8 cellular contexts compared by ENCODE assay signal in genomic region chr2:43226955-43227829, GRCh38. TPM values are rescaled to one million over a fixed set of nuclear protein-coding genes. Genes with fewer than 3 reads are reported as not detected.
DNase-seq lines count a peak whose midpoint lies in the region; FAIRE-seq and TF ChIP-seq lines count a peak whose summit lies in the region.

No MANE protein-coding gene starts in this region.

- H3K4me1 ChIP-seq in BE2C = peaks cover 7% of the 10 kb centered on the region

- FAIRE-seq in GM19239 (lab: Jason Lieb, UNC) = peak; percentile 26

- H3K4me3 Mint-ChIP-seq in neural crest cell = peak overlapping the region; percentile 94

- H3K4me3 ChIP-seq in BE2C (ENCODE audit: low read depth, low read length) (peak overlapping the region; percentile 83), foreskin fibroblast (ENCODE audit: low read depth in 1 of 2, low read length in 2 of 2) (peak overlapping the region; percentile 82 to 85)

- peaks cover 29% of the 10 kb centered on the region for H3K4me1 Mint-ChIP-seq in neural crest cell

- no peaks in the 10 kb centered on the region for H3K27me3 Mint-ChIP-seq in neural crest cell (ENCODE audit: low read depth)

- H3K27me3 ChIP-seq in BE2C = no peaks in the 10 kb centered on the region

- no peaks in the 10 kb centered on the region for H3K9me3 ChIP-seq in BE2C

- H3K36me3 Mint-ChIP-seq in neural crest cell (ENCODE audit: low read depth) = peaks cover 5% of the 10 kb centered on the region

- H3K27ac Mint-ChIP-seq in neural crest cell (ENCODE audit: unreplicated experiment) = peak overlapping the region; percentile 67

- peaks cover 23% of the 10 kb centered on the region for H3K36me3 ChIP-seq in BE2C

- no peak; the same call in 1 of the 2 replicates for TF ChIP-seq CTCF in BE2C (IDR thresholded peaks at IDR 0.05; ENCODE audit: low read depth, low read length)
- TF ChIP-seq CTCF in foreskin fibroblast (IDR thresholded peaks at IDR 0.05; ENCODE audit: low read depth, low read length) = no peak
- TF ChIP-seq CTCF in neural crest cell (conservative IDR thresholded peaks at IDR 0.05) = peak; percentile 4

- H3K9me3 Mint-ChIP-seq in neural crest cell = no peaks in the 10 kb centered on the region

- DNase-seq in BE2C = peak; percentile 90
- no peak for DNase-seq in GM19239 (ENCODE audit: insufficient read length, low spot score)
- DNase-seq in HuH-7 (ENCODE audit: low spot score) = peak; percentile 65
- peak; percentile 87 for DNase-seq in RPMI7951 (ENCODE audit: low read depth)
- peak; percentile 59 for DNase-seq in activated gamma-delta T cell treated with Interleukin-2 at 50 U/mL for 16 hours
- DNase-seq in foreskin fibroblast = peak; percentile 89 to 94
- peak; percentile 71 for DNase-seq in neural crest cell (ENCODE audit: low read depth, low spot score)
- peak; percentile 73 for DNase-seq in stromal cell of bone marrow (ENCODE audit: low read depth)

RNA-seq across cellular contexts. Expression of gene ZFP36L2, which starts 0.8 kb away (rescaled TPM):
- polyA plus RNA-seq in BE2C (2012; ENCODE audit: insufficient read depth, insufficient read length, low read depth) = 17.9 TPM
- 6.4 and 9.1 TPM in 2 replicates for total RNA-seq in RPMI7951 (2014; rRNA removed; shearing (Covaris generic))
- total RNA-seq in neural crest cell = 39.8 and 39.9 TPM in 2 replicates
